ENCODE assay signal across 21 cellular contexts in the genomic region with DNA sequence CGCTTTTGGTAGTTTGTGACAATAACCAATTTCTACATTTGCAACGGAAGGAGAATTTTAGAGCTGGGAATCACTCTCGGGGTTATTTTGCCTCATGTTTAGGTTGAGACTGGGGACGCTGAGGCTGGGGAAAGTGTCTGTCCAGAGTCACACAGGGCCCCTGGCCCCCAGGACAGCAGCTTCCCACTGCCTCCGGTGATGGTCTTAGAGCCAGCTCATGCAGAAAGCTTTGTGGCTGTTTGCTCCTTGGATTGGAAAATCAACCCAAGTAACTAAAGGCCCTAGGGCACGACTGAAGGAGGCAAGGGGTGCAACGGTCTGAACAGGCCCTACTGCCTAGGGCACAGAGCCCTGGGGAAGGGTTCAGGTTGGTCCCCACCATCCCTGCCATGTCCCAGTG.
DNase-seq lines count a peak whose midpoint lies in the region; ATAC-seq and TF ChIP-seq lines count a peak whose summit lies in the region.
"Had no signal": no experiment of that assay in that cellular context is flagged by ENCODE, and none has a peak within 500 bp of the region (broad histone marks: within the 10 kb centered on the region; RNA-seq: fewer than 3 reads in every experiment).

No MANE protein-coding gene starts in this region.

- no peaks in the 10 kb centered on the region for H3K4me1 Mint-ChIP-seq in central memory CD8-positive, alpha-beta T cell
- no peaks in the 10 kb centered on the region for H3K4me1 Mint-ChIP-seq in nephron progenitor cell
- H3K4me1 Mint-ChIP-seq: GM23338 had no signal

- no peak overlapping the region for H4K91ac ChIP-seq in trophoblast cell (ENCODE audit: low read depth, low read length)

- H3K79me2 ChIP-seq in mammary epithelial cell (ENCODE audit: insufficient read depth, low read length) (no peaks in the 10 kb centered on the region), trophoblast cell (ENCODE audit: control insufficient read depth, insufficient read depth, low read length, poor library complexity) (no peaks in the 10 kb centered on the region)

- DNase-seq in breast epithelium (ENCODE audit: low spot score in 2 of 2), result no peak
- no peak for DNase-seq in mammary epithelial cell
- no peak for DNase-seq in central memory CD8-positive, alpha-beta T cell (ENCODE audit: low spot score in 2 of 2)
- no peak for DNase-seq in nephron progenitor cell
- no peak for DNase-seq in trophoblast cell
- DNase-seq in DMS 273 (lab: John Stamatoyannopoulos, UW; ENCODE audit: unreplicated experiment), result no peak
- no peak for DNase-seq in NCI-H2107 treated with DMSO at 0.1 percent for 48 hours (lab: John Stamatoyannopoulos, UW; ENCODE audit: unreplicated experiment)
- DNase-seq: 8988T; ACHN; AML-193; BE2C; CD4-positive, alpha-beta T cell; CD8-positive, alpha-beta memory T cell; DND-41; HFFc6 had no signal

- H3K14ac ChIP-seq in trophoblast cell (ENCODE audit: low read length), result no peak overlapping the region

- H3K4ac ChIP-seq in trophoblast cell (ENCODE audit: low read depth, low read length), result no peak overlapping the region

- H3K27ac ChIP-seq in breast epithelium (peak overlapping the region; percentile 10 to 43), mammary epithelial cell (ENCODE audit: insufficient read depth, low read depth, low read length) (no peak overlapping the region), trophoblast cell (ENCODE audit: low read depth, low read length) (no peak overlapping the region)
- H3K27ac ChIP-seq: A549; BLaER1 treated with 17β-estradiol and CSF1 and Interleukin-3, amounts not matched to agents 10 nM and 100 nM had no signal

- in situ Hi-C loops in mammary epithelial cell (cut with MboI; ENCODE audit: low sequenced_read_pairs in 2 of 2), result no loop called here

- BruUV-seq in mammary epithelial cell (replicated peaks; lab: Mats Ljungman, UMichigan), result no TSS peak

- no peak overlapping the region for H4K8ac ChIP-seq in trophoblast cell (ENCODE audit: low read depth, low read length)

- no peak overlapping the region for H2BK12ac ChIP-seq in trophoblast cell (ENCODE audit: low read length)

- H3K36me3 ChIP-seq in breast epithelium, result no peaks in the 10 kb centered on the region
- no peaks in the 10 kb centered on the region for H3K36me3 ChIP-seq in mammary epithelial cell (ENCODE audit: insufficient read depth, low read length)
- H3K36me3 ChIP-seq in trophoblast cell (ENCODE audit: control insufficient read depth in 1 of 2, insufficient read depth in 2 of 2, low read length in 2 of 2), result peaks cover 0 to 2% of the 10 kb centered on the region in 2 experiments
- H3K36me3 ChIP-seq: BE2C; BLaER1 treated with 17β-estradiol and CSF1 and Interleukin-3, amounts not matched to agents 10 nM and 100 nM had no signal

- H3K36me3 Mint-ChIP-seq in central memory CD8-positive, alpha-beta T cell (ENCODE audit: insufficient read depth), result no peaks in the 10 kb centered on the region
- H3K36me3 Mint-ChIP-seq in nephron progenitor cell (ENCODE audit: low read depth), result peaks cover 51% of the 10 kb centered on the region

- H2AFZ ChIP-seq in mammary epithelial cell (ENCODE audit: low read depth, low read length) (no peak overlapping the region), trophoblast cell (ENCODE audit: insufficient read depth, low read length, poor library complexity) (no peak overlapping the region)
- H2AFZ ChIP-seq: GM23338 had no signal

- 85% methylated on average over 7 of the region's 7 CpGs for WGBS in mammary epithelial cell (ENCODE audit: low coverage, missing lambda C conversion rate)
- no CpG with 5 or more reads among the region's 7 CpGs for WGBS in trophoblast cell (ENCODE audit: extremely low coverage, insufficient coverage, insufficient read length)

- H3K9me3 ChIP-seq in breast epithelium (peaks cover 9 to 10% of the 10 kb centered on the region in 2 donors), mammary epithelial cell (replicated peaks; ENCODE audit: insufficient read depth, low read length) (no peaks in the 10 kb centered on the region), trophoblast cell (ENCODE audit: insufficient read depth, low read depth, low read length) (peaks cover 6% of the 10 kb centered on the region)
- H3K9me3 ChIP-seq: A549, BE2C, HAP-1 had no signal

- H3K4me1 ChIP-seq in breast epithelium (no peaks in the 10 kb centered on the region), mammary epithelial cell (ENCODE audit: insufficient read depth, low read length) (no peaks in the 10 kb centered on the region), trophoblast cell (ENCODE audit: control insufficient read depth in 1 of 2, insufficient read depth in 2 of 2, low read length in 2 of 2) (peaks cover 5 to 8% of the 10 kb centered on the region in 2 experiments)
- H3K4me1 ChIP-seq: A549, BE2C, HAP-1 had no signal

- TF ChIP-seq CTCF in breast epithelium (IDR thresholded peaks at IDR 0.05) (no peak), mammary epithelial cell (conservative IDR thresholded peaks at IDR 0.05 in 1 of 2, IDR thresholded peaks at IDR 0.05 in 1 of 2; ENCODE audit: extremely low read depth in 1 of 2, insufficient read depth in 1 of 2, low read depth in 1 of 2, low read length in 2 of 2) (no peak), nephron progenitor cell (IDR thresholded peaks at IDR 0.05) (no peak)

- dilution Hi-C loops in mammary epithelial cell (cut with HindIII; ENCODE audit: low sequenced_read_pairs), result loop anchor here (5.0 kb wide), 2 partner anchors 61 to 99 kb away; no protein-coding TSS in a partner anchor

- no peaks in the 10 kb centered on the region for H4K20me1 ChIP-seq in mammary epithelial cell (ENCODE audit: insufficient read depth, low read length)
- H4K20me1 ChIP-seq: BLaER1 treated with 17β-estradiol and CSF1 and Interleukin-3, amounts not matched to agents 10 nM and 100 nM had no signal

- H3K9ac ChIP-seq in mammary epithelial cell (ENCODE audit: insufficient read depth, low read length) (no peak overlapping the region), trophoblast cell (ENCODE audit: low read length) (no peak overlapping the region)
- H3K9ac ChIP-seq: BLaER1 treated with 17β-estradiol and CSF1 and Interleukin-3, amounts not matched to agents 10 nM and 100 nM had no signal

- peak overlapping the region; percentile 20 for H3K18ac ChIP-seq in trophoblast cell (ENCODE audit: low read length)

- CTCF ChIA-PET in mammary epithelial cell (lab: Charles Lee; ENCODE audit: low non-redundant PET), result no interaction called here

- H3K4me3 ChIP-seq in breast epithelium (no peak overlapping the region), mammary epithelial cell (replicated peaks in 1 of 3; ENCODE audit: insufficient read depth in 1 of 3, low read depth in 2 of 3, low read length in 3 of 3) (no peak overlapping the region), trophoblast cell (ENCODE audit: low read depth, low read length) (no peak overlapping the region)
- H3K4me3 ChIP-seq: A549; BLaER1 treated with 17β-estradiol and CSF1 and Interleukin-3, amounts not matched to agents 10 nM and 100 nM; GM23338; HAP-1 had no signal

- H3K23ac ChIP-seq in trophoblast cell (ENCODE audit: low read length), result no peak overlapping the region

- H3K27me3 ChIP-seq in breast epithelium, result no peaks in the 10 kb centered on the region
- H3K27me3 ChIP-seq in mammary epithelial cell (ENCODE audit: insufficient read depth, low read length), result no peaks in the 10 kb centered on the region
- no peaks in the 10 kb centered on the region for H3K27me3 ChIP-seq in trophoblast cell (ENCODE audit: insufficient read depth, low read length)
- H3K27me3 ChIP-seq: BE2C; BLaER1 treated with 17β-estradiol and CSF1 and Interleukin-3, amounts not matched to agents 10 nM and 100 nM had no signal

- no peak overlapping the region for H4K12ac ChIP-seq in trophoblast cell (ENCODE audit: low read depth, low read length)

- H3K27ac Mint-ChIP-seq in central memory CD8-positive, alpha-beta T cell (ENCODE audit: low read depth), result peak overlapping the region; percentile 54
- H3K27ac Mint-ChIP-seq in nephron progenitor cell, result peak overlapping the region; percentile 52
- H3K27ac Mint-ChIP-seq: CD4-positive, alpha-beta T cell; GM23338 had no signal

- no peak for TF ChIP-seq POLR2A in breast epithelium (IDR thresholded peaks at IDR 0.05)

- H3K4me3 Mint-ChIP-seq in central memory CD8-positive, alpha-beta T cell, result no peak overlapping the region
- H3K4me3 Mint-ChIP-seq in nephron progenitor cell, result no peak overlapping the region
- H3K4me3 Mint-ChIP-seq: CD14-positive monocyte; CD4-positive, alpha-beta T cell; CD8-positive, alpha-beta memory T cell; GM23338; HFFc6 had no signal

- no peak overlapping the region for H2BK5ac ChIP-seq in trophoblast cell (ENCODE audit: low read depth, low read length, poor library complexity)

- H2BK120ac ChIP-seq in trophoblast cell (ENCODE audit: insufficient read depth, low read length, poor library complexity), result no peak overlapping the region

- no peak for ATAC-seq in central memory CD8-positive, alpha-beta T cell (replicated peaks; ENCODE audit: extremely low read depth, poor library complexity, severe bottlenecking)
- ATAC-seq in HG02759 (IDR thresholded peaks at IDR 0.05; ENCODE audit: unreplicated experiment), result no peak
- ATAC-seq: GM23338 had no signal

- H3K4me2 ChIP-seq in mammary epithelial cell (ENCODE audit: insufficient read depth, low read depth, low read length), result no peak overlapping the region
- no peak overlapping the region for H3K4me2 ChIP-seq in trophoblast cell (ENCODE audit: low read length)
- H3K4me2 ChIP-seq: A549; BLaER1 treated with 17β-estradiol and CSF1 and Interleukin-3, amounts not matched to agents 10 nM and 100 nM; GM23338 had no signal

- peaks cover 7% of the 10 kb centered on the region for H3K9me3 Mint-ChIP-seq in central memory CD8-positive, alpha-beta T cell
- H3K9me3 Mint-ChIP-seq in nephron progenitor cell, result peaks cover 34% of the 10 kb centered on the region

- H3K79me1 ChIP-seq in trophoblast cell (ENCODE audit: low read length), result peaks cover 2% of the 10 kb centered on the region

- no peaks in the 10 kb centered on the region for H3K27me3 Mint-ChIP-seq in central memory CD8-positive, alpha-beta T cell
- H3K27me3 Mint-ChIP-seq in nephron progenitor cell (ENCODE audit: low read depth, poor library complexity), result peaks cover 2% of the 10 kb centered on the region
- H3K27me3 Mint-ChIP-seq: CD4-positive, alpha-beta T cell had no signal

- intact Hi-C loops in breast epithelium (cut with DNase I; ENCODE audit: low total_unique reads), result no loop called here
- intact Hi-C loops in mammary epithelial cell (cut with micrococcal nuclease), result no loop called here

- no peak overlapping the region for H2AK5ac ChIP-seq in trophoblast cell (ENCODE audit: low read length)

Comparison
In these comparisons a context has a peak if more than half of its experiments do, and no peak if none do; other contexts are left out.
1. H3K27ac ChIP-seq: peak in breast epithelium (2 of 2); none in mammary epithelial cell (single experiment) and trophoblast cell (single experiment).